Comparison of ENCODE assay signal across 23 cellular contexts in the genomic region with DNA sequence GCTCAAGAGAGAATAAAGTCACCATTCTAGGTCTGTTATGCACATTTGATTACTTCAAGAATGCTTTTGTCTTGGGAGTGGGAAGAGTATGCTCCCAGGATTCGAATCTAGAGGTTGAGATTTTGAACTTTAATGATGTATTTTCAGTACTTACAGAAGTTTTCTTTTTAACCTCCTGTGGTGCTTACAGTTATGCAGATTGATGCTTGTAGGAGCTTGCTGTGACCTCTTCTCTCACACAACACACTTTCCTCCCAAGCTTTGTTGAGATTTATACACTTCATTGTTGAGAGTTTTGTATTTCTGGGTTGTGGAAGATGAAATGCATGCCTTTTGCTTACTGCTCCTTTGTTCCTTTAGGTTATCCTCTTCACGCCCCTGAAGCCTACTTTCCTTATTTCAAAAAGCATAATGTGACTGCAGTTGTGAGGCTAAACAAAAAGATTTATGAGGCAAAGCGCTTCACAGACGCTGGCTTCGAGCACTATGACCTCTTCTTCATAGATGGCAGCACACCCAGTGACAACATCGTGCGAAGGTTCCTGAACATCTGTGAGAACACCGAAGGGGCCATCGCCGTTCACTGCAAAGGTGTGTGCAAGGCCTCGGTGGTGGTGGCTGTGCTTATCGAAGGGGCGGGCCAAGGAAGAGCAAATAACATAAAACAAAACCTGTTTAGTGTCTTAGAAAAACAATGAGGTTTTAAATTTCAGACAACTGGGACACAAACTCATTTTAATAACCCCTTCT.
DNase-seq lines count a peak whose midpoint lies in the region; ATAC-seq, FAIRE-seq and TF ChIP-seq lines count a peak whose summit lies in the region.
"Had no signal": no experiment of that assay in that cellular context is flagged by ENCODE, and none has a peak within 500 bp of the region (broad histone marks: within the 10 kb centered on the region; RNA-seq: fewer than 3 reads in every experiment).

No MANE protein-coding gene starts in this region.

- no peak overlapping the region for H4K91ac ChIP-seq in mesenchymal stem cell (ENCODE audit: low read length)

- H3K9me3 Mint-ChIP-seq in CD8-positive, alpha-beta T cell = no peaks in the 10 kb centered on the region
- H3K9me3 Mint-ChIP-seq: activated T-cell treated with anti-CD3 and anti-CD28 coated beads, Interleukin-2, amount 50 U/mL, for 4 hours; dendritic cell treated with granulocyte-macrophage colony-stimulating factor and Interleukin-4, amounts not matched to agents 40 ng/mL and 50 ng/mL, for 4 days; HFFc6 had no signal

- H3K4ac ChIP-seq in mesenchymal stem cell (ENCODE audit: low read depth in 1 of 2, low read length in 2 of 2) = no peak overlapping the region

- no peak for ATAC-seq in CD8-positive, alpha-beta T cell
- ATAC-seq: activated T-cell treated with anti-CD3 and anti-CD28 coated beads, Interleukin-2, amount 50 U/mL, for 4 hours; K562; PC-3 had no signal

- no peak overlapping the region for H2AK5ac ChIP-seq in mesenchymal stem cell (ENCODE audit: low read length, severe bottlenecking)

- H2AFZ ChIP-seq in mesenchymal stem cell (ENCODE audit: low read depth, low read length) = no peak overlapping the region

- H3K27ac Mint-ChIP-seq in CD8-positive, alpha-beta T cell = no peak overlapping the region
- H3K27ac Mint-ChIP-seq: dendritic cell treated with granulocyte-macrophage colony-stimulating factor and Interleukin-4, amounts not matched to agents 40 ng/mL and 50 ng/mL, for 4 days; HFFc6 had no signal

- H3K36me3 Mint-ChIP-seq in CD8-positive, alpha-beta T cell = peaks cover 64% of the 10 kb centered on the region

- no peaks in the 10 kb centered on the region for H3K27me3 Mint-ChIP-seq in CD8-positive, alpha-beta T cell (ENCODE audit: low read depth)
- H3K27me3 Mint-ChIP-seq: dendritic cell treated with granulocyte-macrophage colony-stimulating factor and Interleukin-4, amounts not matched to agents 40 ng/mL and 50 ng/mL, for 4 days had no signal

- H3K27me3 ChIP-seq in HUES48 (ENCODE audit: control insufficient read depth, insufficient read depth, low read length) (no peaks in the 10 kb centered on the region), bronchial epithelial cell (ENCODE audit: control insufficient read depth, insufficient read depth, low read length) (no peaks in the 10 kb centered on the region), mesenchymal stem cell (ENCODE audit: control insufficient read depth in 1 of 2, insufficient read depth in 1 of 2, low read length in 2 of 2) (no peaks in the 10 kb centered on the region)
- H3K27me3 ChIP-seq in CD8-positive, alpha-beta T cell (ENCODE audit: insufficient read depth, low read length) = no peaks in the 10 kb centered on the region

- POLR2A ChIA-PET in CD8-positive, alpha-beta T cell (lab: Charles Lee) = interaction anchor here (1.5 kb wide), 1 partner anchor 109 kb away, joined by 7 read pairs; a partner anchor contains a TSS

- H3K14ac ChIP-seq in mesenchymal stem cell (ENCODE audit: low read length in 2 of 2) = no peak overlapping the region

- WGBS in mesenchymal stem cell = 73% methylated on average over 9 of the region's 13 CpGs

- no peak overlapping the region for H3K4me2 ChIP-seq in mesenchymal stem cell (ENCODE audit: low read length, poor library complexity, severe bottlenecking)

- no peak overlapping the region for H2BK5ac ChIP-seq in mesenchymal stem cell (ENCODE audit: low read depth, low read length, poor library complexity, severe bottlenecking)

- H2BK120ac ChIP-seq in mesenchymal stem cell (ENCODE audit: low read depth, low read length) = no peak overlapping the region

- H3K79me1 ChIP-seq in mesenchymal stem cell (replicated peaks; ENCODE audit: low read length, poor library complexity, severe bottlenecking) = no peaks in the 10 kb centered on the region

- no peak overlapping the region for H3K4me3 Mint-ChIP-seq in CD8-positive, alpha-beta T cell
- H3K4me3 Mint-ChIP-seq: activated T-cell treated with anti-CD3 and anti-CD28 coated beads, Interleukin-2, amount 50 U/mL, for 4 hours; dendritic cell treated with granulocyte-macrophage colony-stimulating factor and Interleukin-4, amounts not matched to agents 40 ng/mL and 50 ng/mL, for 4 days; HFFc6 had no signal

- no peak overlapping the region for H2BK15ac ChIP-seq in mesenchymal stem cell (ENCODE audit: low read depth, poor library complexity, severe bottlenecking)

- H3K4me1 ChIP-seq in HUES48 (ENCODE audit: control insufficient read depth, insufficient read depth, low read length) (peaks cover 48% of the 10 kb centered on the region), mesenchymal stem cell (ENCODE audit: control insufficient read depth, insufficient read depth, low read depth, low read length) (peaks cover 5% of the 10 kb centered on the region)
- peaks cover 12% of the 10 kb centered on the region for H3K4me1 ChIP-seq in CD8-positive, alpha-beta T cell (ENCODE audit: insufficient read depth, low read length)

- H3K4me3 ChIP-seq in HUES48 (ENCODE audit: low read depth, low read length) = peak overlapping the region; percentile 19
- no peak overlapping the region for H3K4me3 ChIP-seq in bronchial epithelial cell (ENCODE audit: low read depth, low read length)
- H3K4me3 ChIP-seq in mesenchymal stem cell (ENCODE audit: insufficient read depth in 1 of 2, low read depth in 1 of 2, low read length in 2 of 2) = no peak overlapping the region
- H3K4me3 ChIP-seq in CD8-positive, alpha-beta T cell (ENCODE audit: low read depth, low read length) = no peak overlapping the region
- H3K4me3 ChIP-seq: K562 had no signal

- H3K18ac ChIP-seq in mesenchymal stem cell (ENCODE audit: low read depth in 1 of 2, low read length in 2 of 2) = no peak overlapping the region

- TF ChIP-seq CTCF in 22Rv1 (IDR thresholded peaks at IDR 0.05) (no peak), bronchial epithelial cell (IDR thresholded peaks at IDR 0.05; ENCODE audit: insufficient read depth, low read length, severe bottlenecking) (no peak)
- TF ChIP-seq CTCF in CD8-positive, alpha-beta T cell (IDR thresholded peaks at IDR 0.05) = no peak

- peaks cover 41% of the 10 kb centered on the region for H3K4me1 Mint-ChIP-seq in CD8-positive, alpha-beta T cell (ENCODE audit: low read depth)

- no peak overlapping the region for H2BK12ac ChIP-seq in mesenchymal stem cell (ENCODE audit: low read length in 2 of 2)

- no peak for DNase-seq in bronchial epithelial cell (ENCODE audit: low read depth)
- DNase-seq in left kidney (ENCODE audit: low read depth, low spot score) = peak; percentile 82
- DNase-seq in DMS 273 (lab: John Stamatoyannopoulos, UW; ENCODE audit: unreplicated experiment) = no peak
- no peak for DNase-seq in mesenchymal stem cell
- DNase-seq in CD8-positive, alpha-beta T cell = no peak
- DNase-seq in kidney glomerular epithelial cell (lab: John Stamatoyannopoulos, UW) = no peak
- DNase-seq: activated T-cell treated with anti-CD3 and anti-CD28 coated beads, Interleukin-2, amount 50 U/mL, for 4 hours; central memory CD4-positive, alpha-beta T cell; foreskin fibroblast; head of caudate nucleus; HFFc6; NCI-H1105; NCI-H187 treated with DMSO at 0.1 percent for 48 hours; NCI-H524; PC-3; small intestine; stimulated activated naive CD4-positive, alpha-beta T cell treated with Interleukin-2 at 50 U/mL for 16 hours; T-helper 1 cell had no signal

- intact Hi-C loops in CD8-positive, alpha-beta T cell (cut with DNase I, micrococcal nuclease) = loop anchor here (1.0 to 5.0 kb wide), 4 partner anchors 325 to 655 kb away; no protein-coding TSS in a partner anchor

- peak overlapping the region; percentile 48 for H3K27ac ChIP-seq in 22Rv1
- peak overlapping the region; percentile 94 for H3K27ac ChIP-seq in HUES48 (ENCODE audit: low read depth, low read length)
- no peak overlapping the region for H3K27ac ChIP-seq in mesenchymal stem cell (ENCODE audit: low read length, poor library complexity, severe bottlenecking)
- no peak overlapping the region for H3K27ac ChIP-seq in CD8-positive, alpha-beta T cell (ENCODE audit: low read depth, low read length)

- H3K23ac ChIP-seq in mesenchymal stem cell (ENCODE audit: low read length in 2 of 2) = no peak overlapping the region

- H3K36me3 ChIP-seq in HUES48 (ENCODE audit: control insufficient read depth, insufficient read depth, low read length) = no peaks in the 10 kb centered on the region
- H3K36me3 ChIP-seq in bronchial epithelial cell (ENCODE audit: control insufficient read depth, insufficient read depth, low read length) = no peaks in the 10 kb centered on the region
- H3K36me3 ChIP-seq in mesenchymal stem cell (ENCODE audit: control insufficient read depth in 1 of 2, insufficient read depth in 2 of 2, low read depth in 1 of 2, low read length in 2 of 2) = no peaks in the 10 kb centered on the region
- H3K36me3 ChIP-seq in CD8-positive, alpha-beta T cell (ENCODE audit: insufficient read depth, low read length) = peaks cover 21% of the 10 kb centered on the region

- FAIRE-seq in bronchial epithelial cell (lab: Jason Lieb, UNC) = peak; percentile 55
- FAIRE-seq: A204.1, K562, small intestine had no signal

- H4K8ac ChIP-seq in mesenchymal stem cell (ENCODE audit: low read length) = no peak overlapping the region

- H3K9me3 ChIP-seq in HUES48 (ENCODE audit: control insufficient read depth, insufficient read depth, low read length) (no peaks in the 10 kb centered on the region), mesenchymal stem cell (ENCODE audit: control insufficient read depth, low read length) (no peaks in the 10 kb centered on the region)
- H3K9me3 ChIP-seq in CD8-positive, alpha-beta T cell (ENCODE audit: low read length) = no peaks in the 10 kb centered on the region

- CTCF ChIA-PET in CD8-positive, alpha-beta T cell (lab: Charles Lee) = interaction anchor here (0.8 to 2.7 kb wide), 7 partner anchors 59 to 428 kb away, joined by 3 to 15 read pairs (median 3); no protein-coding TSS in a partner anchor

- no peak overlapping the region for H3K9ac ChIP-seq in HUES48 (ENCODE audit: low read depth, low read length)
- no peak overlapping the region for H3K9ac ChIP-seq in mesenchymal stem cell (ENCODE audit: low read length)

Comparison
In these comparisons a context has a peak if more than half of its experiments do, and no peak if none do; other contexts are left out.
1. H3K27ac ChIP-seq: peak in 22Rv1 (single experiment) and HUES48 (single experiment); none in mesenchymal stem cell (single experiment) and CD8-positive, alpha-beta T cell (single experiment).